Comparison of ENCODE assay signal across 9 cellular contexts in genomic region chr19:49073514-49074378, GRCh38. TPM values are rescaled to one million over a fixed set of nuclear protein-coding genes. Genes with fewer than 3 reads are reported as not detected.
DNase-seq lines count a peak whose midpoint lies in the region; ATAC-seq and TF ChIP-seq lines count a peak whose summit lies in the region.
"Had no signal": no experiment of that assay in that cellular context is flagged by ENCODE, and none has a peak within 500 bp of the region (broad histone marks: within the 10 kb centered on the region; RNA-seq: fewer than 3 reads in every experiment).

No MANE protein-coding gene starts in this region.

- no peaks in the 10 kb centered on the region for H4K20me1 ChIP-seq in GM23248 (ENCODE audit: insufficient read depth)

- no peak for TF ChIP-seq EP300 in ovary (IDR thresholded peaks at IDR 0.05)

- TF ChIP-seq CTCF in AG04450 (IDR thresholded peaks at IDR 0.05; ENCODE audit: low read depth, low read length) (peak; percentile 42), RWPE1 (conservative IDR thresholded peaks at IDR 0.05; ENCODE audit: low read depth) (0 out of 2 replicates have a peak, but pooled peaks have one; percentile 11), ovary (IDR thresholded peaks at IDR 0.05) (no peak)

- H3K36me3 ChIP-seq in GM23248 (ENCODE audit: low read depth) (no peaks in the 10 kb centered on the region), ovary (no peaks in the 10 kb centered on the region)

- H3K27me3 ChIP-seq in AG04450 (ENCODE audit: control insufficient read depth, insufficient read depth, low read length) = peaks cover 19% of the 10 kb centered on the region
- peaks cover 6% of the 10 kb centered on the region; the same call in 1 of the 2 replicates for H3K27me3 ChIP-seq in GM23248 (replicated peaks; ENCODE audit: insufficient read depth)
- H3K27me3 ChIP-seq in ovary = peaks cover 3% of the 10 kb centered on the region

- intact Hi-C loops in Right ventricle myocardium superior (cut with DNase I) = no loop called here
- intact Hi-C loops in ovary (cut with DNase I) = no loop called here

- H3F3A ChIP-seq in GM23248 (ENCODE audit: insufficient read depth) = no peaks in the 10 kb centered on the region

- POLR2A ChIA-PET in AG04450 (lab: Yijun Ruan, JAX) = no interaction called here
- POLR2A ChIA-PET in RWPE1 (lab: Yijun Ruan, JAX; ENCODE audit: low non-redundant PET) = interaction anchor here (0.7 kb wide), 2 partner anchors 66 to 236 kb away, joined by 3 to 4 read pairs; no protein-coding TSS in a partner anchor

- H3K9me3 ChIP-seq in AG04450 (ENCODE audit: control insufficient read depth, insufficient read depth, low read length) (peaks cover 23% of the 10 kb centered on the region), GM23248 (ENCODE audit: low read depth) (no peaks in the 10 kb centered on the region), ovary (no peaks in the 10 kb centered on the region)

- ATAC-seq in Right ventricle myocardium superior (ENCODE audit: poor library complexity) = peak; percentile 65
- ATAC-seq in GM18519 (IDR thresholded peaks at IDR 0.05; ENCODE audit: low FRiP score, unreplicated experiment) = no peak

- H3K27ac ChIP-seq in AG04450 (ENCODE audit: low read depth, low read length) (no peak overlapping the region), GM23248 (no peak overlapping the region), RWPE1 (no peak overlapping the region), ovary (no peak overlapping the region)
- H3K27ac ChIP-seq: parathyroid adenoma had no signal

- in situ Hi-C loops in GM23248 (cut with MboI) = no loop called here

- H2AFZ ChIP-seq in GM23248 = no peak overlapping the region
- H2AFZ ChIP-seq: parathyroid adenoma had no signal

- H3K4me3 ChIP-seq in AG04450 (ENCODE audit: low read depth, low read length) (no peak overlapping the region), GM23248 (no peak overlapping the region), ovary (no peak overlapping the region)

- no peaks in the 10 kb centered on the region for H3K9me2 ChIP-seq in GM23248 (ENCODE audit: insufficient read depth)

- no peak overlapping the region for H3K9ac ChIP-seq in GM23248
- H3K9ac ChIP-seq: parathyroid adenoma had no signal

- no peaks in the 10 kb centered on the region for H3K79me2 ChIP-seq in GM23248 (ENCODE audit: insufficient read depth)
- H3K79me2 ChIP-seq: parathyroid adenoma had no signal

- no peaks in the 10 kb centered on the region for H3K4me1 ChIP-seq in GM23248 (ENCODE audit: insufficient read depth)
- no peaks in the 10 kb centered on the region for H3K4me1 ChIP-seq in ovary (ENCODE audit: insufficient read depth)
- H3K4me1 ChIP-seq: parathyroid adenoma had no signal

- DNase-seq in AG04450 (ENCODE audit: low read depth, low spot score) (no peak), GM23248 (peak; percentile 45), RWPE1 (ENCODE audit: low spot score) (no peak), Right ventricle myocardium superior (no peak), GOT3 (lab: John Stamatoyannopoulos, UW) (no peak), ovary (no peak), NCI-H187 (lab: John Stamatoyannopoulos, UW) (no peak)

- 64 to 66% methylated on average over 20 to 23 of the region's 23 CpGs for WGBS in GM23248 (ENCODE audit: low coverage in 1 of 2, low lambda C conversion rate in 2 of 2, missing lambda C conversion rate in 2 of 2), 2 experiments
- 56 to 68% (median 57%) methylated on average over 23 of the region's 23 CpGs for WGBS in ovary, 3 donors

- no peak for TF ChIP-seq POLR2A in ovary (IDR thresholded peaks at IDR 0.05)

- no peak overlapping the region for H3K4me2 ChIP-seq in GM23248 (ENCODE audit: unreplicated experiment)

- CTCF ChIA-PET in AG04450 (lab: Charles Lee) (interaction anchor here (0.7 to 2.1 kb wide), 5 partner anchors 24 to 152 kb away, joined by 3 to 27 read pairs (median 9); no protein-coding TSS in a partner anchor), RWPE1 (lab: Yijun Ruan, JAX) (interaction anchor here (0.6 to 1.1 kb wide), 7 partner anchors 8 to 291 kb away, joined by 3 to 4 read pairs (median 3); no protein-coding TSS in a partner anchor)

RNA-seq across cellular contexts. Expression of gene KCNA7, which starts 1.2 kb away (rescaled TPM):
- polyA plus RNA-seq in AG04450 (2011; rRNA removed) (not detected in 2 replicates), GM23248 (2016; fragmentation: Nextera tagmentation; extraction: Ambion mirVana) (0.04 and 0.13 TPM in 2 replicates), ovary (not detected)
- not detected in 2 replicates for polyA minus RNA-seq in AG04450 (2011; rRNA and poly(A)+ RNA removed)
- not detected in 2 replicates for total RNA-seq in GM23248 (2014; rRNA removed; shearing (Covaris generic))
- total RNA-seq in Right ventricle myocardium superior (0.86 TPM), ovary (not detected)

RNA-seq across cellular contexts. Expression of gene NTF4, which starts 9.1 kb away (rescaled TPM):
- 0.09 and 0.30 TPM in 2 replicates for polyA plus RNA-seq in AG04450 (2011; rRNA removed)
- polyA minus RNA-seq in AG04450 (2011; rRNA and poly(A)+ RNA removed) = not detected in 2 replicates
- not detected in 2 replicates for total RNA-seq in GM23248 (2014; rRNA removed; shearing (Covaris generic))
- polyA plus RNA-seq in GM23248 (2016; fragmentation: Nextera tagmentation; extraction: Ambion mirVana) = 0.51 TPM in 1 of 2 replicates, not detected in the other
- 0.48 TPM for total RNA-seq in Right ventricle myocardium superior
- total RNA-seq in ovary = under 1 TPM in 3 of 7 donors, not detected in 4; 0.23 to 0.46 (median 0.27) TPM
- polyA plus RNA-seq in ovary = under 1 TPM in 1 of 2 donors, not detected in 1; 0.13 TPM

RNA-seq across cellular contexts. Expression of gene SNRNP70, which starts 11.5 kb away (rescaled TPM):
- polyA plus RNA-seq in AG04450 (2011; rRNA removed) (117 and 149 TPM in 2 replicates), GM23248 (2016; fragmentation: Nextera tagmentation; extraction: Ambion mirVana) (102 and 104 TPM in 2 replicates), ovary (100 to 1,000 TPM; 133 to 366 TPM)
- 48.9 and 53.2 TPM in 2 replicates for polyA minus RNA-seq in AG04450 (2011; rRNA and poly(A)+ RNA removed)
- 146 and 184 TPM in 2 replicates for total RNA-seq in GM23248 (2014; rRNA removed; shearing (Covaris generic))
- total RNA-seq in Right ventricle myocardium superior (105 TPM), ovary (100 to 1,000 TPM; 181 to 284 (median 252) TPM)

RNA-seq across cellular contexts. Expression of gene CGB7, which starts 16.2 kb away (rescaled TPM):
- 0.42 and 0.87 TPM in 2 replicates for polyA plus RNA-seq in AG04450 (2011; rRNA removed)
- polyA minus RNA-seq in AG04450 (2011; rRNA and poly(A)+ RNA removed) = 0.30 and 0.37 TPM in 2 replicates
- 0.38 and 0.54 TPM in 2 replicates for total RNA-seq in GM23248 (2014; rRNA removed; shearing (Covaris generic))
- polyA plus RNA-seq in GM23248 (2016; fragmentation: Nextera tagmentation; extraction: Ambion mirVana) = 2.2 and 2.8 TPM in 2 replicates
- total RNA-seq in Right ventricle myocardium superior = not detected
- total RNA-seq in ovary = not detected
- polyA plus RNA-seq in ovary = under 1 TPM in 1 of 2 donors, not detected in 1; 0.15 TPM

RNA-seq across cellular contexts. Expression of gene CGB8, which starts 24.8 kb away (rescaled TPM):
- polyA plus RNA-seq in AG04450 (2011; rRNA removed) (not detected in 2 replicates), GM23248 (2016; fragmentation: Nextera tagmentation; extraction: Ambion mirVana) (1.9 and 2.0 TPM in 2 replicates), ovary (not detected)
- polyA minus RNA-seq in AG04450 (2011; rRNA and poly(A)+ RNA removed) = not detected in 2 replicates
- 4.5 TPM in 1 of 2 replicates, not detected in the other for total RNA-seq in GM23248 (2014; rRNA removed; shearing (Covaris generic))
- total RNA-seq in Right ventricle myocardium superior (not detected), ovary (under 1 TPM in 1 of 7 donors, not detected in 6; 0.46 TPM)

Comparison
In these comparisons a context has a peak if more than half of its experiments do, and no peak if none do; other contexts are left out.
1. CTCF ChIP-seq: peak in AG04450 (single experiment) and RWPE1 (single experiment); none in ovary (0 of 3).